ENCODE assay signal across 11 cellular contexts in genomic region chr7:105352922-105353668, GRCh38. TPM values are rescaled to one million over a fixed set of nuclear protein-coding genes. Genes with fewer than 3 reads are reported as not detected.
DNase-seq lines count a peak whose midpoint lies in the region; ATAC-seq, FAIRE-seq and TF ChIP-seq lines count a peak whose summit lies in the region.
"Had no signal": no experiment of that assay in that cellular context is flagged by ENCODE, and none has a peak within 500 bp of the region (broad histone marks: within the 10 kb centered on the region; RNA-seq: fewer than 3 reads in every experiment).

No MANE protein-coding gene starts in this region.

- H4K20me1 ChIP-seq in DND-41 (ENCODE audit: insufficient read depth, low read length), result peaks cover 25% of the 10 kb centered on the region; the same call in 1 of the 2 replicates

- peaks cover 97% of the 10 kb centered on the region for H3K79me2 ChIP-seq in DND-41 (ENCODE audit: insufficient read depth, low read length)

- H3K4me3 ChIP-seq in DND-41 (ENCODE audit: low read depth in 1 of 2, low read length in 2 of 2), result no peak overlapping the region
- H3K4me3 ChIP-seq in Peyer's patch, result no peak overlapping the region
- H3K4me3 ChIP-seq in effector memory CD4-positive, alpha-beta T cell (ENCODE audit: insufficient read depth, low read depth, low read length, poor library complexity, severe bottlenecking), result no peak overlapping the region
- no peak overlapping the region for H3K4me3 ChIP-seq in sigmoid colon

- intact Hi-C loops in sigmoid colon (cut with DNase I), result no loop called here

- no peaks in the 10 kb centered on the region for H3K27me3 ChIP-seq in DND-41 (ENCODE audit: insufficient read depth, low read length, poor library complexity)
- H3K27me3 ChIP-seq in Peyer's patch, result no peaks in the 10 kb centered on the region
- H3K27me3 ChIP-seq in effector memory CD4-positive, alpha-beta T cell (replicated peaks; ENCODE audit: control insufficient read depth, insufficient read depth, low read length, poor library complexity, severe bottlenecking), result no peaks in the 10 kb centered on the region
- no peaks in the 10 kb centered on the region for H3K27me3 ChIP-seq in sigmoid colon

- no peak for TF ChIP-seq EP300 in sigmoid colon (IDR thresholded peaks at IDR 0.05)

- ATAC-seq in DND-41 (ENCODE audit: insufficient read depth, low read depth) (no peak), GM21717 (IDR thresholded peaks at IDR 0.05; ENCODE audit: unreplicated experiment) (no peak)

- H3K4me1 ChIP-seq in DND-41 (ENCODE audit: insufficient read depth, low read length) (peaks cover 69% of the 10 kb centered on the region), Peyer's patch (peaks cover 0 to 39% (median 28%) of the 10 kb centered on the region in 4 donors), sigmoid colon (peaks cover 0 to 43% (median 39%) of the 10 kb centered on the region in 4 donors)
- peaks cover 49% of the 10 kb centered on the region for H3K4me1 ChIP-seq in effector memory CD4-positive, alpha-beta T cell (ENCODE audit: control insufficient read depth, insufficient read depth, low read length, poor library complexity, severe bottlenecking)

- no peak for FAIRE-seq in GM12891 (lab: Jason Lieb, UNC)
- FAIRE-seq: D721Med had no signal

- 0 out of 2 replicates have a peak overlapping the region, but pooled peaks have one; percentile 50 for H3K4me2 ChIP-seq in DND-41 (ENCODE audit: insufficient read depth, low read length)

- WGBS in sigmoid colon, 2 donors, result 80 to 86% methylated on average over 4 of the region's 4 CpGs

- TF ChIP-seq CTCF in DND-41 (IDR thresholded peaks at IDR 0.05; ENCODE audit: borderline replicate concordance, extremely low read depth, low read length, poor library complexity, severe bottlenecking) (no peak), Peyer's patch (IDR thresholded peaks at IDR 0.05) (no peak), sigmoid colon (IDR thresholded peaks at IDR 0.05) (no peak)

- no peaks in the 10 kb centered on the region for H3K36me3 ChIP-seq in DND-41 (ENCODE audit: insufficient read depth, low read length)
- no peaks in the 10 kb centered on the region for H3K36me3 ChIP-seq in Peyer's patch
- H3K36me3 ChIP-seq in effector memory CD4-positive, alpha-beta T cell (ENCODE audit: control insufficient read depth, insufficient read depth, low read length), result no peaks in the 10 kb centered on the region
- H3K36me3 ChIP-seq in sigmoid colon, result no peaks in the 10 kb centered on the region

- H3K27ac ChIP-seq in DND-41 (ENCODE audit: low read length) (peak overlapping the region; percentile 82), Peyer's patch (peak overlapping the region; percentile 15 to 80 (median 59)), sigmoid colon (peak overlapping the region; percentile 37 to 72 (median 65))
- H3K27ac ChIP-seq in effector memory CD4-positive, alpha-beta T cell (ENCODE audit: insufficient read depth, low read length, poor library complexity, severe bottlenecking), result peak overlapping the region; percentile 41

- H3K9me3 ChIP-seq in DND-41 (ENCODE audit: insufficient read depth, low read length, severe bottlenecking) (no peaks in the 10 kb centered on the region), Peyer's patch (no peaks in the 10 kb centered on the region), sigmoid colon (no peaks in the 10 kb centered on the region)
- no peaks in the 10 kb centered on the region for H3K9me3 ChIP-seq in effector memory CD4-positive, alpha-beta T cell (ENCODE audit: control insufficient read depth, low read length)

- H2AFZ ChIP-seq in DND-41 (ENCODE audit: low read depth, low read length), result no peak overlapping the region

- H3K9ac ChIP-seq in DND-41 (ENCODE audit: low read depth, low read length), result no peak overlapping the region

- DNase-seq in DND-41 (no peak), Peyer's patch (no peak), sigmoid colon (no peak), dedifferentiated amniotic fluid mesenchymal stem cell (ENCODE audit: extremely low spot score) (no peak), GM12891 (ENCODE audit: insufficient read length, low spot score) (no peak), SKM-1 treated with dmso at 0.1 percent for 144 hours (lab: John Stamatoyannopoulos, UW; ENCODE audit: unreplicated experiment) (no peak)
- no peak for DNase-seq in effector memory CD4-positive, alpha-beta T cell
- DNase-seq: NCI-H187, T1000 had no signal

- no peak for TF ChIP-seq POLR2A in Peyer's patch (IDR thresholded peaks at IDR 0.05)
- no peak for TF ChIP-seq POLR2A in sigmoid colon (IDR thresholded peaks at IDR 0.05)
- TF ChIP-seq POLR2A in GM12891 (IDR thresholded peaks at IDR 0.05; ENCODE audit: low read depth, low read length), result no peak

TF ChIP-seq in GM12891, 5 proteins besides CTCF, POLR2A, EP300 and RAD21:
- no peak for TF ChIP-seq PAX5 (IDR thresholded peaks at IDR 0.05; ENCODE audit: insufficient read depth, low read length, severe bottlenecking)
- TF ChIP-seq POU2F2 (IDR thresholded peaks at IDR 0.05; ENCODE audit: low read depth, low read length), result no peak
- no peak for TF ChIP-seq TAF1 (IDR thresholded peaks at IDR 0.05; ENCODE audit: low read depth, low read length)
- no peak for TF ChIP-seq POLR2AphosphoS5 (IDR thresholded peaks at IDR 0.05; ENCODE audit: low read depth, low read length)
- no peak for TF ChIP-seq SPI1 (IDR thresholded peaks at IDR 0.05; ENCODE audit: low read depth, low read length)

RNA-seq across cellular contexts. Expression of gene SRPK2, which starts 35.6 kb away (rescaled TPM):
- 10 to 100 TPM; 25.7 to 96.6 (median 33.6) TPM for total RNA-seq in Peyer's patch
- 10 to 100 TPM; 42.9 to 57.6 (median 56.8) TPM for total RNA-seq in sigmoid colon
- 10 to 100 TPM; 12.0 to 15.0 (median 14.0) TPM for polyA plus RNA-seq in sigmoid colon
- 15.1 TPM for polyA plus RNA-seq in GM12891 (2012; ENCODE audit: low read depth, missing spikeins)
